In genomic region chr15:45347033-45347432, GRCh38 we compare ENCODE assay signal across 22 cellular contexts. TPM values are rescaled to one million over a fixed set of nuclear protein-coding genes. Genes with fewer than 3 reads are reported as not detected.
"Had no signal": no experiment of that assay in that cellular context is flagged by ENCODE, and none has a peak within 500 bp of the region (broad histone marks: within the 10 kb centered on the region; RNA-seq: fewer than 3 reads in every experiment).

No MANE protein-coding gene starts in this region.

- H3K4me1 ChIP-seq: gastroesophageal sphincter, lower lobe of right lung, spleen, testis had no signal

- H3K36me3 Mint-ChIP-seq: activated CD4-positive, alpha-beta memory T cell treated with anti-CD3 and anti-CD28 coated beads for 36 hours; activated naive CD8-positive, alpha-beta T cell treated with anti-CD3 and anti-CD28 coated beads for 36 hours; mesothelial cell of epicardium; naive thymus-derived CD8-positive, alpha-beta T cell; type B pancreatic cell had no signal

- H3K4me3 ChIP-seq: coronary artery, esophagus squamous epithelium, gastroesophageal sphincter, lower lobe of right lung, spleen, testis had no signal

- H3K4me1 Mint-ChIP-seq: activated naive CD8-positive, alpha-beta T cell treated with anti-CD3 and anti-CD28 coated beads for 36 hours; naive thymus-derived CD8-positive, alpha-beta T cell had no signal

- H3K36me3 ChIP-seq: esophagus squamous epithelium, gastroesophageal sphincter, lower lobe of right lung, spleen had no signal

- H3K4me3 Mint-ChIP-seq: activated CD4-positive, alpha-beta memory T cell treated with anti-CD3 and anti-CD28 coated beads for 36 hours; activated naive CD8-positive, alpha-beta T cell treated with anti-CD3 and anti-CD28 coated beads for 36 hours; mesothelial cell of epicardium; naive thymus-derived CD8-positive, alpha-beta T cell; type B pancreatic cell had no signal

- H3K27me3 ChIP-seq: testis had no signal

- H3K27ac Mint-ChIP-seq: activated CD4-positive, alpha-beta memory T cell treated with anti-CD3 and anti-CD28 coated beads for 36 hours; activated naive CD8-positive, alpha-beta T cell treated with anti-CD3 and anti-CD28 coated beads for 36 hours; mesothelial cell of epicardium; naive thymus-derived CD8-positive, alpha-beta T cell; progenitor cell of endocrine pancreas; type B pancreatic cell had no signal

- DNase-seq: activated CD4-positive, alpha-beta memory T cell treated with anti-CD3 and anti-CD28 coated beads for 36 hours; activated CD4-positive, alpha-beta T cell treated with anti-CD3 and anti-CD28 coated beads for 48 hours; activated naive CD4-positive, alpha-beta T cell treated with Interleukin-2 at 50 U/mL for 16 hours; activated naive CD8-positive, alpha-beta T cell treated with anti-CD3 and anti-CD28 coated beads for 36 hours; activated T-cell treated with anti-CD3 and anti-CD28 coated beads, Interleukin-2, amount 50 U/mL, for 48 hours; cerebellar nuclear complex; esophagus squamous epithelium; head of caudate nucleus; islet precursor cell; lower lobe of right lung; naive thymus-derived CD8-positive, alpha-beta T cell; spleen; stimulated activated CD4-positive, alpha-beta T cell treated with anti-CD3 and anti-CD28 coated beads, Interleukin-4, amount 100 ng/mL, for 1 hour; stimulated activated naive CD4-positive, alpha-beta T cell; testis had no signal

- FAIRE-seq: astrocyte had no signal

- H3K27ac ChIP-seq: coronary artery, esophagus squamous epithelium, gastroesophageal sphincter, lower lobe of right lung, spleen, testis had no signal

- ATAC-seq: gastroesophageal sphincter; naive thymus-derived CD8-positive, alpha-beta T cell had no signal

- H3K9me3 Mint-ChIP-seq: activated CD4-positive, alpha-beta memory T cell treated with anti-CD3 and anti-CD28 coated beads for 36 hours; activated naive CD8-positive, alpha-beta T cell treated with anti-CD3 and anti-CD28 coated beads for 36 hours; mesothelial cell of epicardium; naive thymus-derived CD8-positive, alpha-beta T cell; type B pancreatic cell had no signal

- H3K9me3 ChIP-seq: esophagus squamous epithelium, gastroesophageal sphincter, lower lobe of right lung, spleen, testis had no signal

RNA-seq across cellular contexts. Expression of gene GATM, which starts 31.3 kb away (rescaled TPM):
- total RNA-seq: osteocyte had no signal
